In genomic region chr18:63157293-63158011, GRCh38 we compare ENCODE assay signal across 8 cellular contexts.
A peak's percentile ranks its signal among the peaks of the same experiment; 100 is the strongest.
DNase-seq lines count a peak whose midpoint lies in the region; ATAC-seq and TF ChIP-seq lines count a peak whose summit lies in the region.

No MANE protein-coding gene starts in this region.

- H3K4me3 ChIP-seq in thoracic aorta, result peak overlapping the region; percentile 40

- peaks cover 49 to 76% of the 10 kb centered on the region in 2 donors for H3K4me1 ChIP-seq in thoracic aorta (ENCODE audit: control insufficient read depth in 1 of 2, low read depth in 2 of 2)

- peak overlapping the region; percentile 63 to 83 for H3K27ac ChIP-seq in thoracic aorta

- H3K36me3 ChIP-seq in thoracic aorta, result no peaks in the 10 kb centered on the region

- ATAC-seq in activated CD4-positive, CD25-positive, alpha-beta regulatory T cell treated with anti-CD3 and anti-CD28 coated beads, Interleukin-2, amount 50 U/mL, for 24 hours, result no peak
- ATAC-seq in HG03457 (IDR thresholded peaks at IDR 0.05; ENCODE audit: unreplicated experiment), result peak; percentile 19
- ATAC-seq in thoracic aorta (ENCODE audit: insufficient number of reproducible peaks, low FRiP score, low read depth), result no peak
- ATAC-seq in HG03175 (IDR thresholded peaks at IDR 0.05; ENCODE audit: unreplicated experiment), result no peak
- ATAC-seq in HG03565 (IDR thresholded peaks at IDR 0.05; ENCODE audit: unreplicated experiment), result no peak

- peak in 3 of 4 experiments; percentile 5 to 13 (median 7) for DNase-seq in activated CD4-positive, CD25-positive, alpha-beta regulatory T cell (lab: John Stamatoyannopoulos, UW)
- DNase-seq in activated naive CD4-positive, alpha-beta T cell treated with Interleukin-2 at 50 U/mL for 16 hours, result peak; percentile 24
- DNase-seq in thoracic aorta (ENCODE audit: low spot score) (no peak), SW480 (ENCODE audit: low spot score) (no peak)

- H3K27me3 ChIP-seq in thoracic aorta (replicated peaks; ENCODE audit: insufficient read depth), result no peaks in the 10 kb centered on the region

- no peak for TF ChIP-seq CTCF in thoracic aorta (IDR thresholded peaks at IDR 0.05)

- no peaks in the 10 kb centered on the region for H3K9me3 ChIP-seq in thoracic aorta

Comparison
In these comparisons a context has a peak if more than half of its experiments do, and no peak if none do; other contexts are left out.
1. DNase-seq: peak in activated CD4-positive, CD25-positive, alpha-beta regulatory T cell (3 of 4) and activated naive CD4-positive, alpha-beta T cell treated with Interleukin-2 at 50 U/mL for 16 hours (single experiment); none in thoracic aorta (single experiment) and SW480 (single experiment).